33 cellular contexts compared by ENCODE assay signal in genomic region chr10:27256299-27256698, GRCh38.
"Had no signal": no experiment of that assay in that cellular context is flagged by ENCODE, and none has a peak within 500 bp of the region (broad histone marks: within the 10 kb centered on the region; RNA-seq: fewer than 3 reads in every experiment).

No MANE protein-coding gene starts in this region.

- DNase-seq: activated B cell treated with CpG ODN at 0.5 μM for 24 hours; activated CD4-positive, alpha-beta memory T cell treated with anti-CD3 and anti-CD28 coated beads for 36 hours; activated CD4-positive, alpha-beta T cell treated with anti-CD3 and anti-CD28 coated beads for 4 hours; activated CD4-positive, alpha-beta T cell treated with anti-CD3 and anti-CD28 coated beads, Interleukin-2, amount 10 ng/mL, durations not matched to agents 24 days and 14 days; activated CD4-positive, alpha-beta T cell treated with anti-CD3 and anti-CD28 coated beads, Interleukin-2, amount 50 U/mL, for 1 hour; activated CD4-positive, alpha-beta T cell treated with anti-CD3 and anti-CD28 coated beads, Interleukin-2, amount 50 U/mL, for 4 hours; activated CD4-positive, CD25-positive, alpha-beta regulatory T cell treated with anti-CD3 and anti-CD28 coated beads, Interleukin-2, amount 50 U/mL, for 72 hours; activated CD8-positive, alpha-beta memory T cell treated with anti-CD3 and anti-CD28 coated beads, Interleukin-2, amount 50 U/mL, for 4 hours; activated CD8-positive, alpha-beta T cell treated with anti-CD3 and anti-CD28 coated beads for 36 hours; activated effector memory CD4-positive, alpha-beta T cell treated with anti-CD3 and anti-CD28 coated beads, Interleukin-2, amount 50 U/mL, for 16 hours; activated gamma-delta T cell treated with Interleukin-2 at 50 U/mL for 16 hours; activated naive CD4-positive, alpha-beta T cell; activated naive CD4-positive, alpha-beta T cell treated with anti-CD3 and anti-CD28 coated beads for 36 hours; activated naive CD4-positive, alpha-beta T cell treated with anti-CD3 and anti-CD28 coated beads, Interleukin-2, amount 50 U/mL, for 16 hours; activated naive CD8-positive, alpha-beta T cell treated with anti-CD3 and anti-CD28 coated beads for 36 hours; activated T-cell treated with anti-CD3 and anti-CD28 coated beads for 4 hours; activated T-cell treated with anti-CD3 and anti-CD28 coated beads, Interleukin-2, amount 50 U/mL, for 1 hour; activated T-cell treated with anti-CD3 and anti-CD28 coated beads, Interleukin-2, amount 50 U/mL, for 4 hours; activated T-cell treated with anti-CD3 and anti-CD28 coated beads, Interleukin-2, amount 50 U/mL, for 72 hours; adrenal gland; amniotic stem cell; body of pancreas; brain microvascular endothelial cell; central memory CD4-positive, alpha-beta T cell; T-helper 1 cell; T-helper 2 cell; T-helper 9 cell had no signal

- H3K4me3 ChIP-seq: adrenal gland, body of pancreas, breast epithelium had no signal

- H3K36me3 ChIP-seq: adrenal gland, brain microvascular endothelial cell, breast epithelium had no signal

- FAIRE-seq: astrocyte, TTC549 had no signal

- ATAC-seq: activated CD8-positive, alpha-beta T cell treated with anti-CD3 and anti-CD28 coated beads for 36 hours; activated naive CD4-positive, alpha-beta T cell treated with anti-CD3 and anti-CD28 coated beads, Interleukin-2, amount 50 U/mL, for 72 hours; activated T-cell treated with anti-CD3 and anti-CD28 coated beads, Interleukin-2, amount 50 U/mL, for 4 hours; activated T-cell treated with anti-CD3 and anti-CD28 coated beads, Interleukin-2, amount 50 U/mL, for 72 hours; activated T-helper 17 cell treated with anti-CD3 and anti-CD28 coated beads, Interleukin-2, amount 50 U/mL, for 72 hours; body of pancreas had no signal

- H3K27ac ChIP-seq: adrenal gland, body of pancreas, brain microvascular endothelial cell, breast epithelium, VCaP had no signal

- H3K9me3 ChIP-seq: adrenal gland, body of pancreas, breast epithelium had no signal

- H3K4me1 ChIP-seq: breast epithelium had no signal
